ENCODE assay signal across 2 cellular contexts in genomic region chr2:186848873-186849578, GRCh38.
TF ChIP-seq lines count a peak whose summit lies in the region.

A gene with protein sequence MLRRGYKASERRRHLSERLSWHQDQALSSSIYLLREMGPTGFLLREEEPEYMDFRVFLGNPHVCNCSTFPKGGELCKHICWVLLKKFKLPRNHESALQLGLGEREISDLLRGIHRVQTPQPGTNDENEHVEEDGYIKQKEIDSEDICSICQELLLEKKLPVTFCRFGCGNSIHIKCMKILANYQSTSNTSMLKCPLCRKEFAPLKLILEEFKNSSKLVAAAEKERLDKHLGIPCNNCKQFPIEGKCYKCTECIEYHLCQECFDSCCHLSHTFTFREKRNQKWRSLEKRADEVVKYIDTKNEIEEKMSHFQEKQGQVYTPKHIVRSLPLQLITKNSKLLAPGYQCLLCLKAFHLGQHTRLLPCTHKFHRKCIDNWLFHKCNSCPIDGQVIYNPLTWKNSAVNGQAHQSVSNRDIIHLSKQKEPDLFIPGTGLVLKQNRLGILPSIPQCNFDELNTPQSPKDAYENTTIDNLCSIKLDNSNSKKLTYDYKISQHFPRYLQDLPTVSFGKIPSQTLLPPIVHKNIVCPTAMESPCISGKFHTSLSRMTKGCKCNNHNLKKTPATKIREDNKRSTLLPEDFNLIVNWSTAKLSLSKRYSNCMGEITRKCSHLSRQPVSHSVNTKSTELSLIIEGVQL (minus strand): TSS chr2:186849170. CDS start chr2:186849130, 40 bp downstream.

TF ChIP-seq in HEK293, 187 proteins besides CTCF, POLR2A, EP300 and RAD21 (continued from another document and continues in another):
- TF ChIP-seq, protein P1, sequence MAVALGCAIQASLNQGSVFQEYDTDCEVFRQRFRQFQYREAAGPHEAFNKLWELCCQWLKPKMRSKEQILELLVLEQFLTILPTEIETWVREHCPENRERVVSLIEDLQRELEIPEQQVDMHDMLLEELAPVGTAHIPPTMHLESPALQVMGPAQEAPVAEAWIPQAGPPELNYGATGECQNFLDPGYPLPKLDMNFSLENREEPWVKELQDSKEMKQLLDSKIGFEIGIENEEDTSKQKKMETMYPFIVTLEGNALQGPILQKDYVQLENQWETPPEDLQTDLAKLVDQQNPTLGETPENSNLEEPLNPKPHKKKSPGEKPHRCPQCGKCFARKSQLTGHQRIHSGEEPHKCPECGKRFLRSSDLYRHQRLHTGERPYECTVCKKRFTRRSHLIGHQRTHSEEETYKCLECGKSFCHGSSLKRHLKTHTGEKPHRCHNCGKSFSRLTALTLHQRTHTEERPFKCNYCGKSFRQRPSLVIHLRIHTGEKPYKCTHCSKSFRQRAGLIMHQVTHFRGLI (tag by site-specific recombination; IDR thresholded peaks at IDR 0.05) = peak; percentile 99
- TF ChIP-seq ZBTB10 (tag by site-specific recombination; IDR thresholded peaks at IDR 0.05) = peak; percentile 48; the same call in 1 of the 2 replicates
- TF ChIP-seq ZNF280C (tag by site-specific recombination; IDR thresholded peaks at IDR 0.05) = no peak
- TF ChIP-seq ZNF394 (tag by site-specific recombination; IDR thresholded peaks at IDR 0.05; ENCODE audit: borderline replicate concordance) = no peak
- TF ChIP-seq ZNF645 (tag by site-specific recombination; IDR thresholded peaks at IDR 0.05) = no peak
- TF ChIP-seq, protein P2, sequence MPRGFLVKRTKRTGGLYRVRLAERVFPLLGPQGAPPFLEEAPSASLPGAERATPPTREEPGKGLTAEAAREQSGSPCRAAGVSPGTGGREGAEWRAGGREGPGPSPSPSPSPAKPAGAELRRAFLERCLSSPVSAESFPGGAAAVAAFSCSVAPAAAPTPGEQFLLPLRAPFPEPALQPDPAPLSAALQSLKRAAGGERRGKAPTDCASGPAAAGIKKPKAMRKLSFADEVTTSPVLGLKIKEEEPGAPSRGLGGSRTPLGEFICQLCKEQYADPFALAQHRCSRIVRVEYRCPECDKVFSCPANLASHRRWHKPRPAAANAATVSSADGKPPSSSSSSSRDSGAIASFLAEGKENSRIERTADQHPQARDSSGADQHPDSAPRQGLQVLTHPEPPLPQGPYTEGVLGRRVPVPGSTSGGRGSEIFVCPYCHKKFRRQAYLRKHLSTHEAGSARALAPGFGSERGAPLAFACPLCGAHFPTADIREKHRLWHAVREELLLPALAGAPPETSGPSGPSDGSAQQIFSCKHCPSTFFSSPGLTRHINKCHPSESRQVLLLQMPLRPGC (tag by site-specific recombination; IDR thresholded peaks at IDR 0.05) = no peak
- no peak for TF ChIP-seq ZNF248 (tag by site-specific recombination; IDR thresholded peaks at IDR 0.05)
- no peak for TF ChIP-seq ZSCAN23 (tag by site-specific recombination; IDR thresholded peaks at IDR 0.05)

TF ChIP-seq in WTC11, 78 proteins besides CTCF, POLR2A, EP300 and RAD21 (continued from another document):
- TF ChIP-seq MAX (CRISPR knock-in tag; IDR thresholded peaks at IDR 0.05) (peak; percentile 96), CREM (CRISPR knock-in tag; IDR thresholded peaks at IDR 0.05) (0 out of 2 replicates have a peak, but pooled peaks have one; percentile 25), FOXP1 (CRISPR knock-in tag; IDR thresholded peaks at IDR 0.05; ENCODE audit: borderline replicate concordance) (peak; percentile 92; the same call in 1 of the 2 replicates), E2F5 (CRISPR knock-in tag; IDR thresholded peaks at IDR 0.05) (no peak), JAZF1 (CRISPR knock-in tag; IDR thresholded peaks at IDR 0.05) (no peak), NFE2L1 (CRISPR knock-in tag; IDR thresholded peaks at IDR 0.05) (peak; percentile 15; the same call in 1 of the 2 replicates), ZNF138 (CRISPR knock-in tag; conservative IDR thresholded peaks at IDR 0.05) (peak; percentile 93), ATF1 (CRISPR knock-in tag; IDR thresholded peaks at IDR 0.05) (no peak)
- TF ChIP-seq, protein P3, sequence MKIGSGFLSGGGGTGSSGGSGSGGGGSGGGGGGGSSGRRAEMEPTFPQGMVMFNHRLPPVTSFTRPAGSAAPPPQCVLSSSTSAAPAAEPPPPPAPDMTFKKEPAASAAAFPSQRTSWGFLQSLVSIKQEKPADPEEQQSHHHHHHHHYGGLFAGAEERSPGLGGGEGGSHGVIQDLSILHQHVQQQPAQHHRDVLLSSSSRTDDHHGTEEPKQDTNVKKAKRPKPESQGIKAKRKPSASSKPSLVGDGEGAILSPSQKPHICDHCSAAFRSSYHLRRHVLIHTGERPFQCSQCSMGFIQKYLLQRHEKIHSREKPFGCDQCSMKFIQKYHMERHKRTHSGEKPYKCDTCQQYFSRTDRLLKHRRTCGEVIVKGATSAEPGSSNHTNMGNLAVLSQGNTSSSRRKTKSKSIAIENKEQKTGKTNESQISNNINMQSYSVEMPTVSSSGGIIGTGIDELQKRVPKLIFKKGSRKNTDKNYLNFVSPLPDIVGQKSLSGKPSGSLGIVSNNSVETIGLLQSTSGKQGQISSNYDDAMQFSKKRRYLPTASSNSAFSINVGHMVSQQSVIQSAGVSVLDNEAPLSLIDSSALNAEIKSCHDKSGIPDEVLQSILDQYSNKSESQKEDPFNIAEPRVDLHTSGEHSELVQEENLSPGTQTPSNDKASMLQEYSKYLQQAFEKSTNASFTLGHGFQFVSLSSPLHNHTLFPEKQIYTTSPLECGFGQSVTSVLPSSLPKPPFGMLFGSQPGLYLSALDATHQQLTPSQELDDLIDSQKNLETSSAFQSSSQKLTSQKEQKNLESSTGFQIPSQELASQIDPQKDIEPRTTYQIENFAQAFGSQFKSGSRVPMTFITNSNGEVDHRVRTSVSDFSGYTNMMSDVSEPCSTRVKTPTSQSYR (CRISPR knock-in tag; IDR thresholded peaks at IDR 0.05) = 0 out of 2 replicates have a peak, but pooled peaks have one; percentile 29
